ENCODE assay signal across 9 cellular contexts in genomic region chr2:172106128-172106961, GRCh38. TPM values are rescaled to one million over a fixed set of nuclear protein-coding genes. Genes with fewer than 3 reads are reported as not detected.
DNase-seq lines count a peak whose midpoint lies in the region; ATAC-seq and TF ChIP-seq lines count a peak whose summit lies in the region.
"Had no signal": no experiment of that assay in that cellular context is flagged by ENCODE, and none has a peak within 500 bp of the region (broad histone marks: within the 10 kb centered on the region; RNA-seq: fewer than 3 reads in every experiment).

No MANE protein-coding gene starts in this region.

- H3K9ac ChIP-seq in neural cell (ENCODE audit: low read length): no peak overlapping the region

- TF ChIP-seq POLR2A in erythroblast (IDR thresholded peaks at IDR 0.05; ENCODE audit: low read length): no peak

- no peak for ATAC-seq in GM19351 (IDR thresholded peaks at IDR 0.05; ENCODE audit: unreplicated experiment)

- TF ChIP-seq RAD21 in neural cell (conservative IDR thresholded peaks at IDR 0.05): peak; percentile 17

- peak overlapping the region; percentile 51 for H3K4me3 ChIP-seq in neural cell (ENCODE audit: low read length)
- H3K4me3 ChIP-seq: lung had no signal

- no peaks in the 10 kb centered on the region for H3K9me3 ChIP-seq in neural cell (ENCODE audit: low read length)

- H3K36me3 ChIP-seq in neural cell (ENCODE audit: insufficient read depth, low read length): no peaks in the 10 kb centered on the region

- H3K4me2 ChIP-seq in neural cell (ENCODE audit: low read length): no peak overlapping the region

- H3K79me2 ChIP-seq in neural cell (replicated peaks; ENCODE audit: insufficient read depth, low read length): peaks cover 12% of the 10 kb centered on the region

- DNase-seq in AG20443 (ENCODE audit: low spot score) (peak; percentile 79), HCEC 1CT (peak; percentile 47), UCSD-AML1 (lab: John Stamatoyannopoulos, UW; ENCODE audit: unreplicated experiment) (peak; percentile 77), erythroblast (lab: John Stamatoyannopoulos, UW) (peak; percentile 54 to 68), NCI-H2081 (lab: John Stamatoyannopoulos, UW) (no peak), HPDE6-E6E7 (ENCODE audit: extremely low spot score) (no peak)

- H3K27me3 ChIP-seq in neural cell (ENCODE audit: insufficient read depth, low read depth, low read length): peaks cover 56% of the 10 kb centered on the region

- no peak overlapping the region for H3K27ac ChIP-seq in neural cell (ENCODE audit: low read length)

- peak; percentile 55 for TF ChIP-seq CTCF in neural cell (IDR thresholded peaks at IDR 0.05; ENCODE audit: poor library complexity, severe bottlenecking)

- no peak overlapping the region for H2AFZ ChIP-seq in neural cell (ENCODE audit: low read depth, low read length)

- no peak for TF ChIP-seq EP300 in neural cell (conservative IDR thresholded peaks at IDR 0.05; ENCODE audit: poor library complexity, severe bottlenecking)

- peaks cover 6% of the 10 kb centered on the region for H4K20me1 ChIP-seq in neural cell (ENCODE audit: insufficient read depth)

- H3K9me2 ChIP-seq in neural cell (ENCODE audit: insufficient read depth, low read length): no peaks in the 10 kb centered on the region

- H3F3A ChIP-seq in neural cell (ENCODE audit: insufficient read depth, low read length, poor library complexity, severe bottlenecking): no peaks in the 10 kb centered on the region

TF ChIP-seq in neural cell, 6 proteins besides CTCF, POLR2A, EP300 and RAD21:
- peak; percentile 41 for TF ChIP-seq POLR2AphosphoS5 (IDR thresholded peaks at IDR 0.05)
- TF ChIP-seq, protein P1, sequence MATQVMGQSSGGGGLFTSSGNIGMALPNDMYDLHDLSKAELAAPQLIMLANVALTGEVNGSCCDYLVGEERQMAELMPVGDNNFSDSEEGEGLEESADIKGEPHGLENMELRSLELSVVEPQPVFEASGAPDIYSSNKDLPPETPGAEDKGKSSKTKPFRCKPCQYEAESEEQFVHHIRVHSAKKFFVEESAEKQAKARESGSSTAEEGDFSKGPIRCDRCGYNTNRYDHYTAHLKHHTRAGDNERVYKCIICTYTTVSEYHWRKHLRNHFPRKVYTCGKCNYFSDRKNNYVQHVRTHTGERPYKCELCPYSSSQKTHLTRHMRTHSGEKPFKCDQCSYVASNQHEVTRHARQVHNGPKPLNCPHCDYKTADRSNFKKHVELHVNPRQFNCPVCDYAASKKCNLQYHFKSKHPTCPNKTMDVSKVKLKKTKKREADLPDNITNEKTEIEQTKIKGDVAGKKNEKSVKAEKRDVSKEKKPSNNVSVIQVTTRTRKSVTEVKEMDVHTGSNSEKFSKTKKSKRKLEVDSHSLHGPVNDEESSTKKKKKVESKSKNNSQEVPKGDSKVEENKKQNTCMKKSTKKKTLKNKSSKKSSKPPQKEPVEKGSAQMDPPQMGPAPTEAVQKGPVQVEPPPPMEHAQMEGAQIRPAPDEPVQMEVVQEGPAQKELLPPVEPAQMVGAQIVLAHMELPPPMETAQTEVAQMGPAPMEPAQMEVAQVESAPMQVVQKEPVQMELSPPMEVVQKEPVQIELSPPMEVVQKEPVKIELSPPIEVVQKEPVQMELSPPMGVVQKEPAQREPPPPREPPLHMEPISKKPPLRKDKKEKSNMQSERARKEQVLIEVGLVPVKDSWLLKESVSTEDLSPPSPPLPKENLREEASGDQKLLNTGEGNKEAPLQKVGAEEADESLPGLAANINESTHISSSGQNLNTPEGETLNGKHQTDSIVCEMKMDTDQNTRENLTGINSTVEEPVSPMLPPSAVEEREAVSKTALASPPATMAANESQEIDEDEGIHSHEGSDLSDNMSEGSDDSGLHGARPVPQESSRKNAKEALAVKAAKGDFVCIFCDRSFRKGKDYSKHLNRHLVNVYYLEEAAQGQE (IDR thresholded peaks at IDR 0.05; ENCODE audit: borderline replicate concordance): no peak
- TF ChIP-seq EZH2 (IDR thresholded peaks at IDR 0.05; ENCODE audit: borderline replicate concordance, insufficient read depth, low read length, poor library complexity, severe bottlenecking): peak; percentile 66
- no peak for TF ChIP-seq MXI1 (conservative IDR thresholded peaks at IDR 0.05; ENCODE audit: poor library complexity, severe bottlenecking)
- no peak for TF ChIP-seq TAF1 (IDR thresholded peaks at IDR 0.05; ENCODE audit: low read depth)

RNA-seq across cellular contexts. Expression of gene DLX2, which starts 3.6 kb away (rescaled TPM):
- polyA plus RNA-seq in neural cell: 7.7 and 9.3 TPM in 2 replicates
- 18.7 and 19.3 TPM in 2 replicates for polyA minus RNA-seq in neural cell

RNA-seq across cellular contexts. Expression of gene DLX1, which starts 21.0 kb away (rescaled TPM):
- polyA plus RNA-seq in neural cell: 67.3 and 83.1 TPM in 2 replicates
- polyA minus RNA-seq in neural cell: 53.3 and 55.8 TPM in 2 replicates

Comparison
In these comparisons a context has a peak if more than half of its experiments do, and no peak if none do; other contexts are left out.
1. DNase-seq: peak in AG20443 (single experiment), HCEC 1CT (single experiment), UCSD-AML1 (single experiment) and erythroblast (2 of 2); none in NCI-H2081 (0 of 2) and HPDE6-E6E7 (single experiment).